Comparison of ENCODE assay signal across 1 cellular context in genomic region chr4:156779774-156780173, GRCh38.
TF ChIP-seq lines count a peak whose summit lies in the region.

No MANE protein-coding gene starts in this region.

TF ChIP-seq in HepG2, 621 proteins besides CTCF, POLR2A, EP300 and RAD21 (continued from another document):
- TF ChIP-seq, protein P1, sequence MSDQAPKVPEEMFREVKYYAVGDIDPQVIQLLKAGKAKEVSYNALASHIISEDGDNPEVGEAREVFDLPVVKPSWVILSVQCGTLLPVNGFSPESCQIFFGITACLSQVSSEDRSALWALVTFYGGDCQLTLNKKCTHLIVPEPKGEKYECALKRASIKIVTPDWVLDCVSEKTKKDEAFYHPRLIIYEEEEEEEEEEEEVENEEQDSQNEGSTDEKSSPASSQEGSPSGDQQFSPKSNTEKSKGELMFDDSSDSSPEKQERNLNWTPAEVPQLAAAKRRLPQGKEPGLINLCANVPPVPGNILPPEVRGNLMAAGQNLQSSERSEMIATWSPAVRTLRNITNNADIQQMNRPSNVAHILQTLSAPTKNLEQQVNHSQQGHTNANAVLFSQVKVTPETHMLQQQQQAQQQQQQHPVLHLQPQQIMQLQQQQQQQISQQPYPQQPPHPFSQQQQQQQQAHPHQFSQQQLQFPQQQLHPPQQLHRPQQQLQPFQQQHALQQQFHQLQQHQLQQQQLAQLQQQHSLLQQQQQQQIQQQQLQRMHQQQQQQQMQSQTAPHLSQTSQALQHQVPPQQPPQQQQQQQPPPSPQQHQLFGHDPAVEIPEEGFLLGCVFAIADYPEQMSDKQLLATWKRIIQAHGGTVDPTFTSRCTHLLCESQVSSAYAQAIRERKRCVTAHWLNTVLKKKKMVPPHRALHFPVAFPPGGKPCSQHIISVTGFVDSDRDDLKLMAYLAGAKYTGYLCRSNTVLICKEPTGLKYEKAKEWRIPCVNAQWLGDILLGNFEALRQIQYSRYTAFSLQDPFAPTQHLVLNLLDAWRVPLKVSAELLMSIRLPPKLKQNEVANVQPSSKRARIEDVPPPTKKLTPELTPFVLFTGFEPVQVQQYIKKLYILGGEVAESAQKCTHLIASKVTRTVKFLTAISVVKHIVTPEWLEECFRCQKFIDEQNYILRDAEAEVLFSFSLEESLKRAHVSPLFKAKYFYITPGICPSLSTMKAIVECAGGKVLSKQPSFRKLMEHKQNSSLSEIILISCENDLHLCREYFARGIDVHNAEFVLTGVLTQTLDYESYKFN (CRISPR knock-in tag; conservative IDR thresholded peaks at IDR 0.05) = peak; percentile 39; the same call in 1 of the 2 replicates
- TF ChIP-seq SOX6 (IDR thresholded peaks at IDR 0.05) (no peak), SOX6 (CRISPR knock-in tag; IDR thresholded peaks at IDR 0.05) (peak; percentile 18; the same call in 1 of the 2 replicates), NPAS2 (CRISPR knock-in tag; IDR thresholded peaks at IDR 0.05; ENCODE audit: borderline replicate concordance) (no peak), NKX3-1 (CRISPR knock-in tag; IDR thresholded peaks at IDR 0.05) (no peak), ZNF343 (CRISPR knock-in tag; IDR thresholded peaks at IDR 0.05) (no peak), BORCS8-MEF2B (CRISPR knock-in tag; IDR thresholded peaks at IDR 0.05) (no peak), ZNF644 (CRISPR knock-in tag; IDR thresholded peaks at IDR 0.05; ENCODE audit: low read depth) (peak; percentile 50), HDAC2 (CRISPR knock-in tag; IDR thresholded peaks at IDR 0.05) (no peak), RBM22 (optimal IDR thresholded peaks at IDR 0.05; ENCODE audit: low read length) (no peak), SETDB1 (CRISPR knock-in tag; IDR thresholded peaks at IDR 0.05; ENCODE audit: borderline replicate concordance) (no peak), ARID2 (CRISPR knock-in tag; IDR thresholded peaks at IDR 0.05; ENCODE audit: borderline replicate concordance) (no peak), TAF1 (CRISPR knock-in tag; IDR thresholded peaks at IDR 0.05) (no peak), KDM1A (CRISPR knock-in tag; IDR thresholded peaks at IDR 0.05) (no peak), MED1 (CRISPR knock-in tag; IDR thresholded peaks at IDR 0.05) (peak; percentile 54), SAP130 (CRISPR knock-in tag; IDR thresholded peaks at IDR 0.05; ENCODE audit: low read depth) (0 out of 2 replicates have a peak, but pooled peaks have one; percentile 25), JUNB (CRISPR knock-in tag; IDR thresholded peaks at IDR 0.05; ENCODE audit: borderline replicate concordance) (peak; percentile 54; the same call in 1 of the 2 replicates), HMG20A (CRISPR knock-in tag; IDR thresholded peaks at IDR 0.05; ENCODE audit: borderline replicate concordance) (peak; percentile 39; the same call in 1 of the 2 replicates), GABPB1 (CRISPR knock-in tag; IDR thresholded peaks at IDR 0.05) (no peak), MAFK (conservative IDR thresholded peaks at IDR 0.05 in 1 of 2, IDR thresholded peaks at IDR 0.05 in 1 of 2; ENCODE audit: low read length in 2 of 2) (no peak), SP5 (CRISPR knock-in tag; IDR thresholded peaks at IDR 0.05; ENCODE audit: borderline replicate concordance, low read depth) (no peak), HMGXB3 (CRISPR knock-in tag; IDR thresholded peaks at IDR 0.05; ENCODE audit: borderline replicate concordance) (0 out of 2 replicates have a peak, but pooled peaks have one; percentile 67), SMARCE1 (IDR thresholded peaks at IDR 0.05; ENCODE audit: borderline replicate concordance) (0 out of 2 replicates have a peak, but pooled peaks have one; percentile 10), TEAD3 (CRISPR knock-in tag; optimal IDR thresholded peaks at IDR 0.05; ENCODE audit: borderline replicate concordance) (peak; percentile 72), NFIC (IDR thresholded peaks at IDR 0.05; ENCODE audit: low read length) (no peak), ARID3A (IDR thresholded peaks at IDR 0.05; ENCODE audit: low read depth, low read length) (peak; percentile 70), KDM5B (CRISPR knock-in tag; IDR thresholded peaks at IDR 0.05; ENCODE audit: borderline replicate concordance) (no peak), ATF1 (CRISPR knock-in tag; IDR thresholded peaks at IDR 0.05) (no peak), ZNF704 (CRISPR knock-in tag; IDR thresholded peaks at IDR 0.05; ENCODE audit: borderline replicate concordance) (no peak), SIN3B (IDR thresholded peaks at IDR 0.05; ENCODE audit: low read length) (no peak), ATF7 (IDR thresholded peaks at IDR 0.05) (no peak), ATF7 (CRISPR knock-in tag; IDR thresholded peaks at IDR 0.05) (no peak), RARA (CRISPR knock-in tag; IDR thresholded peaks at IDR 0.05) (peak; percentile 81), MNT (IDR thresholded peaks at IDR 0.05) (no peak), ZBTB38 (CRISPR knock-in tag; IDR thresholded peaks at IDR 0.05) (no peak), HOMEZ (CRISPR knock-in tag; IDR thresholded peaks at IDR 0.05; ENCODE audit: low read depth) (peak; percentile 96; the same call in 1 of the 2 replicates), ZNF256 (CRISPR knock-in tag; conservative IDR thresholded peaks at IDR 0.05) (no peak), HOXD1 (CRISPR knock-in tag; IDR thresholded peaks at IDR 0.05) (no peak), IKZF1 (IDR thresholded peaks at IDR 0.05) (no peak)
- TF ChIP-seq, protein P2, sequence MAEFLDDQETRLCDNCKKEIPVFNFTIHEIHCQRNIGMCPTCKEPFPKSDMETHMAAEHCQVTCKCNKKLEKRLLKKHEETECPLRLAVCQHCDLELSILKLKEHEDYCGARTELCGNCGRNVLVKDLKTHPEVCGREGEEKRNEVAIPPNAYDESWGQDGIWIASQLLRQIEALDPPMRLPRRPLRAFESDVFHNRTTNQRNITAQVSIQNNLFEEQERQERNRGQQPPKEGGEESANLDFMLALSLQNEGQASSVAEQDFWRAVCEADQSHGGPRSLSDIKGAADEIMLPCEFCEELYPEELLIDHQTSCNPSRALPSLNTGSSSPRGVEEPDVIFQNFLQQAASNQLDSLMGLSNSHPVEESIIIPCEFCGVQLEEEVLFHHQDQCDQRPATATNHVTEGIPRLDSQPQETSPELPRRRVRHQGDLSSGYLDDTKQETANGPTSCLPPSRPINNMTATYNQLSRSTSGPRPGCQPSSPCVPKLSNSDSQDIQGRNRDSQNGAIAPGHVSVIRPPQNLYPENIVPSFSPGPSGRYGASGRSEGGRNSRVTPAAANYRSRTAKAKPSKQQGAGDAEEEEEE (CRISPR knock-in tag; IDR thresholded peaks at IDR 0.05; ENCODE audit: borderline replicate concordance) = no peak
- TF ChIP-seq, protein P3, sequence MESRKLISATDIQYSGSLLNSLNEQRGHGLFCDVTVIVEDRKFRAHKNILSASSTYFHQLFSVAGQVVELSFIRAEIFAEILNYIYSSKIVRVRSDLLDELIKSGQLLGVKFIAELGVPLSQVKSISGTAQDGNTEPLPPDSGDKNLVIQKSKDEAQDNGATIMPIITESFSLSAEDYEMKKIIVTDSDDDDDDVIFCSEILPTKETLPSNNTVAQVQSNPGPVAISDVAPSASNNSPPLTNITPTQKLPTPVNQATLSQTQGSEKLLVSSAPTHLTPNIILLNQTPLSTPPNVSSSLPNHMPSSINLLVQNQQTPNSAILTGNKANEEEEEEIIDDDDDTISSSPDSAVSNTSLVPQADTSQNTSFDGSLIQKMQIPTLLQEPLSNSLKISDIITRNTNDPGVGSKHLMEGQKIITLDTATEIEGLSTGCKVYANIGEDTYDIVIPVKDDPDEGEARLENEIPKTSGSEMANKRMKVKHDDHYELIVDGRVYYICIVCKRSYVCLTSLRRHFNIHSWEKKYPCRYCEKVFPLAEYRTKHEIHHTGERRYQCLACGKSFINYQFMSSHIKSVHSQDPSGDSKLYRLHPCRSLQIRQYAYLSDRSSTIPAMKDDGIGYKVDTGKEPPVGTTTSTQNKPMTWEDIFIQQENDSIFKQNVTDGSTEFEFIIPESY (CRISPR knock-in tag; IDR thresholded peaks at IDR 0.05) = no peak
- TF ChIP-seq, protein P4, sequence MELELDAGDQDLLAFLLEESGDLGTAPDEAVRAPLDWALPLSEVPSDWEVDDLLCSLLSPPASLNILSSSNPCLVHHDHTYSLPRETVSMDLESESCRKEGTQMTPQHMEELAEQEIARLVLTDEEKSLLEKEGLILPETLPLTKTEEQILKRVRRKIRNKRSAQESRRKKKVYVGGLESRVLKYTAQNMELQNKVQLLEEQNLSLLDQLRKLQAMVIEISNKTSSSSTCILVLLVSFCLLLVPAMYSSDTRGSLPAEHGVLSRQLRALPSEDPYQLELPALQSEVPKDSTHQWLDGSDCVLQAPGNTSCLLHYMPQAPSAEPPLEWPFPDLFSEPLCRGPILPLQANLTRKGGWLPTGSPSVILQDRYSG (CRISPR knock-in tag; IDR thresholded peaks at IDR 0.05) = no peak
